13 cellular contexts compared by ENCODE assay signal in the genomic region with DNA sequence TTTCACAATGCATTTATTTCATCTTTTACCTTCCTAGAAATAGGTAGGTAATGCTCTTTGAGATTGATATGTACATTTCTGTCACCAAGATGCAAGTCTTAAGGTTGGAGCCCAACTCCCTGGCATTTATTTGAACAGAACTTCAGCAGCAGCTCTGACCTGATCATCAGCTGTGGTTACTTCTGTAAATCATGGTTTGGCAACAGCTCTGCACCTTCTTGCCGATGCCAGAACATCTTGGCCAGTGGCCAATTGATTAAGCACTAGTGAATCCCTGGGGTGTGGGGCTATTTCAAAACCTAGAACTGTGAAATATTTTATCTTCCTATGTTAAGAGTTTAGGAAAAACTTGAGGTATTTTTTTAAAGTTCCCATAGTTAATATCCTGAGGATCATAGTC.
DNase-seq lines count a peak whose midpoint lies in the region; ATAC-seq and TF ChIP-seq lines count a peak whose summit lies in the region.
"Had no signal": no experiment of that assay in that cellular context is flagged by ENCODE, and none has a peak within 500 bp of the region (broad histone marks: within the 10 kb centered on the region; RNA-seq: fewer than 3 reads in every experiment).

No MANE protein-coding gene starts in this region.

- H2AFZ ChIP-seq in smooth muscle cell (ENCODE audit: low read depth): no peak overlapping the region
- H2AFZ ChIP-seq: parathyroid adenoma had no signal

- peak; percentile 33 for DNase-seq in DMS 273 treated with DMSO at 0.1 percent for 48 hours (lab: John Stamatoyannopoulos, UW)
- DNase-seq in NCI-H2029 (lab: John Stamatoyannopoulos, UW): peak; percentile 75
- peak in 3 of 4 donors; percentile 12 to 34 (median 31) for DNase-seq in body of pancreas
- DNase-seq in smooth muscle cell (lab: John Stamatoyannopoulos, UW; ENCODE audit: unreplicated experiment): no peak
- no peak for DNase-seq in heart left ventricle
- no peak for DNase-seq in effector memory CD4-positive, alpha-beta T cell
- DNase-seq: activated CD4-positive, alpha-beta T cell treated with anti-CD3 and anti-CD28 coated beads, Interleukin-2, amount 10 ng/mL, durations not matched to agents 7 days and 5 days; CD4-positive, alpha-beta T cell; stimulated activated naive CD8-positive, alpha-beta T cell treated with anti-CD3 and anti-CD28 coated beads, Interleukin-15, Interleukin-2, amounts not matched to agents 100 U/mL and 50 U/mL, for 24 hours had no signal

- peak; percentile 29 for ATAC-seq in GM21786 (IDR thresholded peaks at IDR 0.05; ENCODE audit: unreplicated experiment)
- no peak for ATAC-seq in body of pancreas
- no peak for ATAC-seq in GM21367 (IDR thresholded peaks at IDR 0.05; ENCODE audit: unreplicated experiment)
- ATAC-seq in heart left ventricle: no peak
- ATAC-seq: stimulated activated naive CD8-positive, alpha-beta T cell treated with anti-CD3 and anti-CD28 coated beads, Interleukin-15, Interleukin-2, amounts not matched to agents 100 U/mL and 50 U/mL, for 24 hours had no signal

- H3K9ac ChIP-seq in smooth muscle cell (ENCODE audit: low read depth): no peak overlapping the region
- H3K9ac ChIP-seq: parathyroid adenoma had no signal

- H3K79me2 ChIP-seq in smooth muscle cell (ENCODE audit: low read depth): no peaks in the 10 kb centered on the region
- H3K79me2 ChIP-seq: parathyroid adenoma had no signal

- WGBS in body of pancreas, 2 donors: 0% methylated on average over 1 of the region's 1 CpG
- 64% methylated on average over 1 of the region's 1 CpG for WGBS in smooth muscle cell (ENCODE audit: low lambda C conversion rate)
- WGBS in heart left ventricle, 4 donors: 3 to 11% (median 7%) methylated on average over 1 of the region's 1 CpG

- TF ChIP-seq CTCF in body of pancreas (IDR thresholded peaks at IDR 0.05): no peak
- TF ChIP-seq CTCF in smooth muscle cell (IDR thresholded peaks at IDR 0.05; ENCODE audit: borderline replicate concordance, insufficient read depth, poor library complexity, severe bottlenecking): no peak
- TF ChIP-seq CTCF in heart left ventricle (IDR thresholded peaks at IDR 0.05): no peak

- H3K4me1 ChIP-seq in body of pancreas (no peaks in the 10 kb centered on the region), smooth muscle cell (ENCODE audit: low read depth) (no peaks in the 10 kb centered on the region), heart left ventricle (no peaks in the 10 kb centered on the region)
- H3K4me1 ChIP-seq in effector memory CD4-positive, alpha-beta T cell (ENCODE audit: control insufficient read depth, insufficient read depth, low read length, poor library complexity, severe bottlenecking): no peaks in the 10 kb centered on the region
- H3K4me1 ChIP-seq: parathyroid adenoma had no signal

- H4K20me1 ChIP-seq in smooth muscle cell (ENCODE audit: low read depth): no peaks in the 10 kb centered on the region

- H3K4me3 ChIP-seq in body of pancreas (no peak overlapping the region), smooth muscle cell (no peak overlapping the region), heart left ventricle (no peak overlapping the region)
- no peak overlapping the region for H3K4me3 ChIP-seq in effector memory CD4-positive, alpha-beta T cell (ENCODE audit: insufficient read depth, low read depth, low read length, poor library complexity, severe bottlenecking)
- H3K4me3 ChIP-seq: cardiac muscle cell had no signal

- no peaks in the 10 kb centered on the region for H3F3A ChIP-seq in smooth muscle cell (ENCODE audit: low read depth)

- TF ChIP-seq POLR2A in body of pancreas (IDR thresholded peaks at IDR 0.05): no peak
- no peak for TF ChIP-seq POLR2A in heart left ventricle (IDR thresholded peaks at IDR 0.05)

- no peak overlapping the region for H3K27ac ChIP-seq in body of pancreas
- no peak overlapping the region for H3K27ac ChIP-seq in smooth muscle cell (ENCODE audit: low read depth)
- H3K27ac ChIP-seq in heart left ventricle: no peak overlapping the region
- no peak overlapping the region for H3K27ac ChIP-seq in effector memory CD4-positive, alpha-beta T cell (ENCODE audit: insufficient read depth, low read length, poor library complexity, severe bottlenecking)
- H3K27ac ChIP-seq: cardiac muscle cell, parathyroid adenoma had no signal

- intact Hi-C loops in body of pancreas (cut with DNase I): no loop called here
- intact Hi-C loops in heart left ventricle (cut with DNase I): no loop called here

- no peak overlapping the region for H3K4me2 ChIP-seq in smooth muscle cell

- H3K9me3 ChIP-seq in body of pancreas (no peaks in the 10 kb centered on the region), smooth muscle cell (replicated peaks; ENCODE audit: low read depth) (no peaks in the 10 kb centered on the region), heart left ventricle (peaks cover 0 to 30% (median 4%) of the 10 kb centered on the region in 12 donors)
- no peaks in the 10 kb centered on the region for H3K9me3 ChIP-seq in effector memory CD4-positive, alpha-beta T cell (ENCODE audit: control insufficient read depth, low read length)

- H3K27me3 ChIP-seq in body of pancreas: no peaks in the 10 kb centered on the region
- no peaks in the 10 kb centered on the region for H3K27me3 ChIP-seq in smooth muscle cell (ENCODE audit: low read depth)
- H3K27me3 ChIP-seq in heart left ventricle: no peaks in the 10 kb centered on the region
- no peaks in the 10 kb centered on the region for H3K27me3 ChIP-seq in effector memory CD4-positive, alpha-beta T cell (replicated peaks; ENCODE audit: control insufficient read depth, insufficient read depth, low read length, poor library complexity, severe bottlenecking)
- H3K27me3 ChIP-seq: cardiac muscle cell had no signal

- H3K36me3 ChIP-seq in body of pancreas (replicated peaks in 1 of 2; ENCODE audit: insufficient read depth in 1 of 2, low read depth in 2 of 2) (no peaks in the 10 kb centered on the region), smooth muscle cell (ENCODE audit: low read depth) (no peaks in the 10 kb centered on the region), heart left ventricle (no peaks in the 10 kb centered on the region)
- no peaks in the 10 kb centered on the region for H3K36me3 ChIP-seq in effector memory CD4-positive, alpha-beta T cell (ENCODE audit: control insufficient read depth, insufficient read depth, low read length)
- H3K36me3 ChIP-seq: cardiac muscle cell had no signal

Comparison
In these comparisons a context has a peak if more than half of its experiments do, and no peak if none do; other contexts are left out.
1. DNase-seq: peak in DMS 273 treated with DMSO at 0.1 percent for 48 hours (single experiment), NCI-H2029 (single experiment) and body of pancreas (3 of 4); none in smooth muscle cell (single experiment), heart left ventricle (0 of 5) and effector memory CD4-positive, alpha-beta T cell (0 of 3).